8 cellular contexts compared by ENCODE assay signal in the genomic region with DNA sequence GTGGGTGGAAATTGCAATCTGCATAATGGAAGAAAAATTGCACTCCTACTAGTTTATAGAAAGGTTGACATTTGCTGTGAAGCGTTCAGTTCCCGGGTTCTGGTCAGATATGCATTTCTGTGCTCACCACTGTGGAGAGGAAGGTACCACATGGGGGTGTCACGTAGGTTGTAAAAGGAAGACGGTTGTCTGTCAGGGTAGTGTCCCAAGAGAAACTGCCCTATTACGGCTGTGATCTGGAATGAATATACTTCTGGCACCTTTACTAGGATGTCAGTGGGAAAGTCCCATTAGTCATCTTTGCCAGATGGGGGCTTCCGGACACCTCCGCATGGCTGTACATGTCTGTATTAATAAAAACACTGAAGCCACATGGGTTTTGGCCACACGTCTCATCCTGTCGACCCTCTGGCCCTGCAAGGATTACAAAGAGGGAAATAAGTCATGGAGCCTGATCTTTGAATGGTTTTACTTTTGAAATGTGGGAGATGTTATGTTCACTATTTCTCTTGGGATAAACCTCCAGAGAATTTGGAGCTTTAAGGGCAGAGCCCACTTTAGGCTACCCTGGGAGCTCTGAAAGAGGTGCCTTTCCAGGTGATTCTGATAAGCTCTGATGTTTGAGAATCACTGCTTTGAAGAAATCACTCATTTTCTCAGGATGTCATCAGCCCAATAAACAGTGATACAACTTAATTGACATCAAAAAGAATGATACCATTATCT.
DNase-seq lines count a peak whose midpoint lies in the region; ATAC-seq and TF ChIP-seq lines count a peak whose summit lies in the region.

No MANE protein-coding gene starts in this region.

- no peaks in the 10 kb centered on the region for H3K27me3 ChIP-seq in mammary epithelial cell (ENCODE audit: insufficient read depth, low read length)

- H3K4me1 Mint-ChIP-seq in Calu3 (ENCODE audit: low read depth, unreplicated experiment) = peaks cover 8% of the 10 kb centered on the region
- H3K4me1 Mint-ChIP-seq in stimulated activated naive CD8-positive, alpha-beta T cell treated with anti-CD3 and anti-CD28 coated beads, Interleukin-15, Interleukin-2, amounts not matched to agents 100 ng/mL and 50 ng/mL, for 24 hours (ENCODE audit: low read depth) = peaks cover 68% of the 10 kb centered on the region

- H3K4me1 ChIP-seq in mammary epithelial cell (ENCODE audit: insufficient read depth, low read length) = peaks cover 7% of the 10 kb centered on the region

- no peaks in the 10 kb centered on the region for H3K36me3 ChIP-seq in mammary epithelial cell (ENCODE audit: insufficient read depth, low read length)

- no peaks in the 10 kb centered on the region for H3K36me3 Mint-ChIP-seq in Calu3 (ENCODE audit: insufficient read depth, unreplicated experiment)
- H3K36me3 Mint-ChIP-seq in stimulated activated naive CD8-positive, alpha-beta T cell treated with anti-CD3 and anti-CD28 coated beads, Interleukin-15, Interleukin-2, amounts not matched to agents 100 ng/mL and 50 ng/mL, for 24 hours (ENCODE audit: low read depth) = peaks cover 32% of the 10 kb centered on the region

- H3K9me3 ChIP-seq in mammary epithelial cell (replicated peaks; ENCODE audit: insufficient read depth, low read length) = no peaks in the 10 kb centered on the region

- H2AFZ ChIP-seq in mammary epithelial cell (ENCODE audit: low read depth, low read length) = peak overlapping the region; percentile 71

- dilution Hi-C loops in mammary epithelial cell (cut with HindIII; ENCODE audit: low sequenced_read_pairs) = no loop called here

- TF ChIP-seq CTCF in Calu3 (IDR thresholded peaks at IDR 0.05; ENCODE audit: unreplicated experiment) = no peak
- no peak for TF ChIP-seq CTCF in mammary epithelial cell (conservative IDR thresholded peaks at IDR 0.05 in 1 of 2, IDR thresholded peaks at IDR 0.05 in 1 of 2; ENCODE audit: extremely low read depth in 1 of 2, insufficient read depth in 1 of 2, low read depth in 1 of 2, low read length in 2 of 2)

- ATAC-seq in GM21515 (IDR thresholded peaks at IDR 0.05; ENCODE audit: unreplicated experiment) = peak; percentile 55

- CTCF ChIA-PET in Calu3 (lab: Charles Lee) = no interaction called here
- CTCF ChIA-PET in mammary epithelial cell (lab: Charles Lee; ENCODE audit: low non-redundant PET) = no interaction called here

- DNase-seq in Calu3 (peak; percentile 3), HS-5 (ENCODE audit: low read depth) (peak; percentile 14), mammary epithelial cell (peak; percentile 92), NCI-H748 treated with DMSO at 0.1 percent for 48 hours (lab: John Stamatoyannopoulos, UW) (no peak), ecto neural progenitor cell (ENCODE audit: low spot score) (no peak), NK-92 (lab: John Stamatoyannopoulos, UW; ENCODE audit: unreplicated experiment) (no peak)

- no peaks in the 10 kb centered on the region for H3K9me3 Mint-ChIP-seq in Calu3 (ENCODE audit: low read depth, unreplicated experiment)
- H3K9me3 Mint-ChIP-seq in stimulated activated naive CD8-positive, alpha-beta T cell treated with anti-CD3 and anti-CD28 coated beads, Interleukin-15, Interleukin-2, amounts not matched to agents 100 ng/mL and 50 ng/mL, for 24 hours = no peaks in the 10 kb centered on the region

- intact Hi-C loops in Calu3 (cut with micrococcal nuclease; ENCODE audit: unreplicated experiment) (no loop called here), mammary epithelial cell (cut with micrococcal nuclease) (no loop called here)

- in situ Hi-C loops in mammary epithelial cell (cut with MboI; ENCODE audit: low sequenced_read_pairs in 2 of 2) = no loop called here

- H3K27ac ChIP-seq in mammary epithelial cell (ENCODE audit: insufficient read depth, low read depth, low read length) = peak overlapping the region; percentile 35

- no peak overlapping the region for H3K9ac ChIP-seq in mammary epithelial cell (ENCODE audit: insufficient read depth, low read length)

- H3K27ac Mint-ChIP-seq in Calu3 (ENCODE audit: unreplicated experiment) = no peak overlapping the region
- H3K27ac Mint-ChIP-seq in stimulated activated naive CD8-positive, alpha-beta T cell treated with anti-CD3 and anti-CD28 coated beads, Interleukin-15, Interleukin-2, amounts not matched to agents 100 ng/mL and 50 ng/mL, for 24 hours = peak overlapping the region; percentile 99

- BruUV-seq in Calu3 (replicated peaks; lab: Mats Ljungman, UMichigan) (no TSS peak), mammary epithelial cell (replicated peaks; lab: Mats Ljungman, UMichigan) (no TSS peak)

- H3K4me3 ChIP-seq in mammary epithelial cell (replicated peaks in 1 of 3; ENCODE audit: insufficient read depth in 1 of 3, low read depth in 2 of 3, low read length in 3 of 3) = no peak overlapping the region

- H3K27me3 Mint-ChIP-seq in Calu3 (ENCODE audit: unreplicated experiment) = peaks cover under 1% of the 10 kb centered on the region
- H3K27me3 Mint-ChIP-seq in stimulated activated naive CD8-positive, alpha-beta T cell treated with anti-CD3 and anti-CD28 coated beads, Interleukin-15, Interleukin-2, amounts not matched to agents 100 ng/mL and 50 ng/mL, for 24 hours = no peaks in the 10 kb centered on the region

- WGBS in mammary epithelial cell (ENCODE audit: low coverage, missing lambda C conversion rate) = 6% methylated on average over 9 of the region's 9 CpGs

- H4K20me1 ChIP-seq in mammary epithelial cell (ENCODE audit: insufficient read depth, low read length) = no peaks in the 10 kb centered on the region

- H3K4me3 Mint-ChIP-seq in Calu3 (ENCODE audit: low read depth, unreplicated experiment) = no peak overlapping the region
- H3K4me3 Mint-ChIP-seq in stimulated activated naive CD8-positive, alpha-beta T cell treated with anti-CD3 and anti-CD28 coated beads, Interleukin-15, Interleukin-2, amounts not matched to agents 100 ng/mL and 50 ng/mL, for 24 hours = peak overlapping the region; percentile 43

- H3K79me2 ChIP-seq in mammary epithelial cell (ENCODE audit: insufficient read depth, low read length) = no peaks in the 10 kb centered on the region

- H3K4me2 ChIP-seq in mammary epithelial cell (ENCODE audit: insufficient read depth, low read depth, low read length) = peak overlapping the region; percentile 64

Comparison
In these comparisons a context has a peak if more than half of its experiments do, and no peak if none do; other contexts are left out.
1. DNase-seq: peak in Calu3 (single experiment), HS-5 (single experiment) and mammary epithelial cell (single experiment); none in NCI-H748 treated with DMSO at 0.1 percent for 48 hours (single experiment), ecto neural progenitor cell (single experiment) and NK-92 (single experiment).